In genomic region chr5:17436345-17436744, GRCh38 we compare ENCODE assay signal across 9 cellular contexts.
A peak's percentile ranks its signal among the peaks of the same experiment; 100 is the strongest.
DNase-seq lines count a peak whose midpoint lies in the region; ATAC-seq, FAIRE-seq and TF ChIP-seq lines count a peak whose summit lies in the region.
"Had no signal": no experiment of that assay in that cellular context is flagged by ENCODE, and none has a peak within 500 bp of the region (broad histone marks: within the 10 kb centered on the region; RNA-seq: fewer than 3 reads in every experiment).

No MANE protein-coding gene starts in this region.

- peaks cover 15 to 23% of the 10 kb centered on the region in 2 donors for H3K4me1 Mint-ChIP-seq in stimulated activated naive B cell treated with anti-CD40 and anti-IgM and Interleukin-4, amounts not matched to agents 10 μg/mL and 1 μg/mL and 100 μg/mL, for 72 hours

- H3K27me3 Mint-ChIP-seq in stimulated activated naive B cell treated with anti-CD40 and anti-IgM and Interleukin-4, amounts not matched to agents 10 μg/mL and 1 μg/mL and 100 μg/mL, for 72 hours, result no peaks in the 10 kb centered on the region

- H3K27ac ChIP-seq in SK-N-SH (ENCODE audit: low read depth in 2 of 2, low read length in 1 of 2), result no peak overlapping the region

- peak overlapping the region; percentile 70 for H3K27ac Mint-ChIP-seq in stimulated activated naive B cell treated with anti-CD40 and anti-IgM and Interleukin-4, amounts not matched to agents 10 μg/mL and 1 μg/mL and 100 μg/mL, for 72 hours

- no peaks in the 10 kb centered on the region for H3K27me3 ChIP-seq in SK-N-SH (ENCODE audit: insufficient read depth)

- peaks cover 0 to 3% of the 10 kb centered on the region in 2 donors for H3K9me3 Mint-ChIP-seq in stimulated activated naive B cell treated with anti-CD40 and anti-IgM and Interleukin-4, amounts not matched to agents 10 μg/mL and 1 μg/mL and 100 μg/mL, for 72 hours

- H3K9me3 ChIP-seq in SK-N-SH, result no peaks in the 10 kb centered on the region

- 67% methylated on average over 4 of the region's 4 CpGs for WGBS in SK-N-SH (ENCODE audit: low lambda C conversion rate)

- POLR2A ChIA-PET in SK-N-SH (lab: Yijun Ruan, JAX), result no interaction called here

- TF ChIP-seq EP300 in SK-N-SH (IDR thresholded peaks at IDR 0.05; ENCODE audit: borderline replicate concordance in 1 of 2, low read depth in 1 of 2, low read length in 1 of 2), result no peak

- H3K4me2 ChIP-seq in SK-N-SH, result no peak overlapping the region

- DNase-seq in choroid plexus epithelial cell (ENCODE audit: low read depth) (peak; percentile 41), DMS153 treated with DMSO at 0.1 percent for 48 hours (lab: John Stamatoyannopoulos, UW; ENCODE audit: unreplicated experiment) (no peak), SK-N-SH (no peak), urothelium cell line (ENCODE audit: low spot score) (no peak)
- no peak for DNase-seq in stimulated activated naive B cell treated with anti-CD40 and anti-IgM and Interleukin-4, amounts not matched to agents 10 μg/mL and 1 μg/mL and 100 μg/mL, for 72 hours
- DNase-seq: activated CD4-positive, alpha-beta T cell treated with anti-CD3 and anti-CD28 coated beads, Interleukin-2, amount 50 U/mL, for 4 hours had no signal

- no peak overlapping the region for H2AFZ ChIP-seq in SK-N-SH (ENCODE audit: low read depth)

- no peaks in the 10 kb centered on the region for H3K36me3 ChIP-seq in SK-N-SH (replicated peaks in 1 of 2; ENCODE audit: control insufficient read depth in 1 of 2, insufficient read depth in 2 of 2, low read length in 1 of 2)

- CTCF ChIA-PET in SK-N-SH (lab: Yijun Ruan, JAX), result no interaction called here

- H4K20me1 ChIP-seq in SK-N-SH (ENCODE audit: insufficient read depth), result no peaks in the 10 kb centered on the region

- H3K79me2 ChIP-seq in SK-N-SH (ENCODE audit: insufficient read depth), result no peaks in the 10 kb centered on the region

- TF ChIP-seq RAD21 in SK-N-SH (IDR thresholded peaks at IDR 0.05; ENCODE audit: low read length), result no peak

- H3K4me3 ChIP-seq in choroid plexus epithelial cell (ENCODE audit: low read depth, low read length), result peak overlapping the region; percentile 4
- no peak overlapping the region; a peak in 1 of 4 replicates for H3K4me3 ChIP-seq in SK-N-SH (ENCODE audit: low read depth in 2 of 2, low read length in 1 of 2)

- FAIRE-seq in urothelium cell line (lab: Jason Lieb, UNC), result no peak

- peak overlapping the region; percentile 73 to 79 for H3K4me3 Mint-ChIP-seq in stimulated activated naive B cell treated with anti-CD40 and anti-IgM and Interleukin-4, amounts not matched to agents 10 μg/mL and 1 μg/mL and 100 μg/mL, for 72 hours

- H3K9me2 ChIP-seq in SK-N-SH, result no peaks in the 10 kb centered on the region

- no peak for TF ChIP-seq CTCF in choroid plexus epithelial cell (conservative IDR thresholded peaks at IDR 0.05; ENCODE audit: low read depth, low read length)
- TF ChIP-seq CTCF in SK-N-SH (IDR thresholded peaks at IDR 0.05), result no peak

- H3K36me3 Mint-ChIP-seq in stimulated activated naive B cell treated with anti-CD40 and anti-IgM and Interleukin-4, amounts not matched to agents 10 μg/mL and 1 μg/mL and 100 μg/mL, for 72 hours, result no peaks in the 10 kb centered on the region

- no peak overlapping the region for H3K9ac ChIP-seq in SK-N-SH

- H3K4me1 ChIP-seq in SK-N-SH (ENCODE audit: control insufficient read depth in 1 of 2, insufficient read depth in 2 of 2, low read depth in 1 of 2, low read length in 1 of 2), result no peaks in the 10 kb centered on the region; a peak in 1 of 4 replicates

- no peaks in the 10 kb centered on the region for H3F3A ChIP-seq in SK-N-SH (replicated peaks; ENCODE audit: insufficient read depth)

- ATAC-seq in GM19455 (IDR thresholded peaks at IDR 0.05; ENCODE audit: unreplicated experiment), result peak; percentile 39
- peak; percentile 38 for ATAC-seq in HG03175 (IDR thresholded peaks at IDR 0.05; ENCODE audit: unreplicated experiment)
- ATAC-seq in stimulated activated naive B cell treated with anti-CD40 and anti-IgM and Interleukin-4, amounts not matched to agents 10 μg/mL and 1 μg/mL and 100 μg/mL, for 72 hours (replicated peaks), result peak; percentile 60 to 64
- no peak for ATAC-seq in HG02973 (IDR thresholded peaks at IDR 0.05; ENCODE audit: unreplicated experiment)

TF ChIP-seq in SK-N-SH, 30 proteins besides CTCF, POLR2A, EP300 and RAD21:
- no peak for TF ChIP-seq REST (IDR thresholded peaks at IDR 0.05; ENCODE audit: low read depth, low read length)
- TF ChIP-seq IRF3 (IDR thresholded peaks at IDR 0.05; ENCODE audit: low read depth, low read length), result no peak
- TF ChIP-seq EZH2phosphoT487 (IDR thresholded peaks at IDR 0.05; ENCODE audit: borderline replicate concordance, low read depth), result no peak
- no peak for TF ChIP-seq USF2 (IDR thresholded peaks at IDR 0.05; ENCODE audit: borderline replicate concordance, low read depth, low read length)
- TF ChIP-seq PBX3 (IDR thresholded peaks at IDR 0.05), result no peak
- no peak for TF ChIP-seq MXI1 (IDR thresholded peaks at IDR 0.05; ENCODE audit: low read depth, low read length)
